8 cellular contexts compared by ENCODE assay signal in the genomic region with DNA sequence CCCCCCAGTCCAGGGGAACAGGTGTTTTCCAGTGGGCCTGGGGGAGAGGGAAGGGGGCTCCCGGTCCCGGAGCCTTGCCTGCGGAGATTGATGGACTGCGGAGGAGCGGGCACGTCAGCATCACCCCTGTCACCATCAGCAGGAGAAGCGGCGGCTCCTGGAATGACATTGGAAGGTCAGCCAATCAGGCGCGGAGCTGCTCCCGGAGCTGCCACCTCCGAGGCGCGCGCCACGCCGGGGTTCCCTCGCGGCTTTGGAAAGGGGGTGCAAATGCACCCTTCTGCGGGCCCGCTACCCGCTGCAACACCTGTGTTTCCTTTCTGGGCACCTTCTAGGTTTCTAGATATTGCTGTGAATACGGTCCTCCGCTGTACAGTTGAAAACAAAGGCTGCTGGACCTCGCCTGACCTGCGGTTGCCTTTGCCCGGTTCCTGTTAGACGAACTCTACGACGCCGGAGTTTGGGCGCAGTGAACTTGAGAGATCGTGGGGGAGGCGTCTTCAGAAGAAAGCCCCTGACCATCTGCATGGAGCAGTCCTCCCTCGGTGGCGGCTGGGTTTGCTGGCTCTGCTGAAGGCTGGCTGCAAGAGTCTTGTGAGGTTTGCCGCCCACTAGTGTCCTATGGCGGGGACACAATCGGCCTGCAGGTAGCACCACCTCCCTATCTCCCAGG. TPM values are rescaled to one million over a fixed set of nuclear protein-coding genes. Genes with fewer than 3 reads are reported as not detected.
DNase-seq lines count a peak whose midpoint lies in the region; ATAC-seq and TF ChIP-seq lines count a peak whose summit lies in the region.

No MANE protein-coding gene starts in this region.

- 0% methylated on average over 28 to 29 of the region's 39 CpGs for WGBS in body of pancreas, 2 donors

- no peaks in the 10 kb centered on the region for H3K9me3 ChIP-seq in Caco-2
- no peaks in the 10 kb centered on the region for H3K9me3 ChIP-seq in body of pancreas
- H3K9me3 ChIP-seq in lower lobe of right lung: no peaks in the 10 kb centered on the region

- H3K27me3 Mint-ChIP-seq in Caco-2 (ENCODE audit: insufficient read depth, unreplicated experiment): peaks cover 32% of the 10 kb centered on the region

- TF ChIP-seq CTCF in Caco-2 (IDR thresholded peaks at IDR 0.05; ENCODE audit: insufficient read depth in 1 of 2, low read depth in 1 of 2, low read length in 1 of 2, severe bottlenecking in 1 of 2, unreplicated experiment in 1 of 2): peak; percentile 55 to 85
- TF ChIP-seq CTCF in body of pancreas (IDR thresholded peaks at IDR 0.05): peak in 6 of 7 experiments; percentile 35 to 62 (median 54)
- peak; percentile 48 for TF ChIP-seq CTCF in lower lobe of right lung (IDR thresholded peaks at IDR 0.05)

- H3K27ac Mint-ChIP-seq in Caco-2 (ENCODE audit: unreplicated experiment): no peak overlapping the region

- H3K27ac ChIP-seq in body of pancreas (no peak overlapping the region), lower lobe of right lung (no peak overlapping the region)

- BruUV-seq in Caco-2 (replicated peaks; lab: Mats Ljungman, UMichigan): no TSS peak

- intact Hi-C loops in Caco-2 (cut with micrococcal nuclease; ENCODE audit: unreplicated experiment): loop anchor here (5.0 kb wide), 1 partner anchor 226 kb away; no protein-coding TSS in a partner anchor
- intact Hi-C loops in body of pancreas (cut with DNase I): no loop called here
- intact Hi-C loops in lower lobe of right lung (cut with DNase I): no loop called here

- H3K36me3 ChIP-seq in Caco-2 (ENCODE audit: control insufficient read depth, insufficient read depth, low read length) (no peaks in the 10 kb centered on the region), body of pancreas (replicated peaks in 1 of 2; ENCODE audit: insufficient read depth in 1 of 2, low read depth in 2 of 2) (no peaks in the 10 kb centered on the region), lower lobe of right lung (no peaks in the 10 kb centered on the region)

- H3K36me3 Mint-ChIP-seq in Caco-2 (ENCODE audit: insufficient read depth, unreplicated experiment): no peaks in the 10 kb centered on the region

- peak; percentile 66 to 71 for DNase-seq in Caco-2
- peak; percentile 46 for DNase-seq in NCI-H1694 treated with DMSO at 0.1 percent for 48 hours (lab: John Stamatoyannopoulos, UW)
- peak; percentile 56 to 75 (median 68) for DNase-seq in body of pancreas
- DNase-seq in lower lobe of right lung: peak; percentile 65
- DNase-seq in GOT3 (lab: John Stamatoyannopoulos, UW): no peak
- DNase-seq in activated gamma-delta T cell (lab: John Stamatoyannopoulos, UW): no peak

- H3K4me3 ChIP-seq in Caco-2 (ENCODE audit: low read depth, low read length): peak overlapping the region; percentile 23
- no peak overlapping the region for H3K4me3 ChIP-seq in body of pancreas
- H3K4me3 ChIP-seq in lower lobe of right lung: peak overlapping the region; percentile 37

- no peaks in the 10 kb centered on the region for H3K9me3 Mint-ChIP-seq in Caco-2 (ENCODE audit: unreplicated experiment)

- TF ChIP-seq POLR2A in body of pancreas (IDR thresholded peaks at IDR 0.05): no peak

- no peaks in the 10 kb centered on the region for H3K27me3 ChIP-seq in Caco-2 (replicated peaks; ENCODE audit: control insufficient read depth, insufficient read depth, low read length)
- H3K27me3 ChIP-seq in body of pancreas: peaks cover 0 to 9% of the 10 kb centered on the region in 2 donors
- H3K27me3 ChIP-seq in lower lobe of right lung (ENCODE audit: low read depth): peaks cover 34% of the 10 kb centered on the region

- CTCF ChIA-PET in Caco-2 (lab: Charles Lee): no interaction called here

- H3K4me1 ChIP-seq in Caco-2: no peaks in the 10 kb centered on the region
- H3K4me1 ChIP-seq in body of pancreas: peaks cover 7% of the 10 kb centered on the region
- no peaks in the 10 kb centered on the region for H3K4me1 ChIP-seq in lower lobe of right lung

- H3K4me1 Mint-ChIP-seq in Caco-2 (ENCODE audit: low read depth, unreplicated experiment): no peaks in the 10 kb centered on the region

- POLR2A ChIA-PET in Caco-2 (lab: Charles Lee): interaction anchor here (0.5 kb wide), 1 partner anchor 403 kb away, joined by 3 read pairs; no protein-coding TSS in a partner anchor

- peak; percentile 60 for ATAC-seq in body of pancreas
- ATAC-seq in lower lobe of right lung: peak; percentile 86 to 92
- no peak for ATAC-seq in GM21529 (IDR thresholded peaks at IDR 0.05; ENCODE audit: unreplicated experiment)
- no peak for ATAC-seq in GM19023 (IDR thresholded peaks at IDR 0.05; ENCODE audit: unreplicated experiment)

- peak overlapping the region; percentile 71 for H3K4me3 Mint-ChIP-seq in Caco-2 (ENCODE audit: unreplicated experiment)

RNA-seq across cellular contexts. Expression of gene DSCAM, which starts 5.3 kb away (rescaled TPM):
- total RNA-seq in Caco-2 (2022) (not detected in 2 replicates), body of pancreas (under 1 TPM in 1 of 2 donors, not detected in 1; 0.26 TPM), lower lobe of right lung (0.06 TPM)

Comparison
In these comparisons a context has a peak if more than half of its experiments do, and no peak if none do; other contexts are left out.
1. DNase-seq: peak in Caco-2 (2 of 2), NCI-H1694 treated with DMSO at 0.1 percent for 48 hours (single experiment), body of pancreas (4 of 4) and lower lobe of right lung (single experiment); none in GOT3 (single experiment) and activated gamma-delta T cell (single experiment).
2. H3K4me3 ChIP-seq: peak in Caco-2 (single experiment) and lower lobe of right lung (single experiment); none in body of pancreas (0 of 2).
3. ATAC-seq: peak in body of pancreas (single experiment) and lower lobe of right lung (2 of 2); none in GM21529 (single experiment) and GM19023 (single experiment).
4. Peak in every context shown above with its lines, with median percentiles within 50 percentile points of each other: CTCF ChIP-seq.